In genomic region chr16:68194263-68194662, GRCh38 we compare ENCODE assay signal across 12 cellular contexts.
"Had no signal": no experiment of that assay in that cellular context is flagged by ENCODE, and none has a peak within 500 bp of the region (broad histone marks: within the 10 kb centered on the region; RNA-seq: fewer than 3 reads in every experiment).

No MANE protein-coding gene starts in this region.

- H3K9me3 Mint-ChIP-seq: activated T-cell treated with anti-CD3 and anti-CD28 coated beads, Interleukin-2, amount 50 U/mL, for 24 hours; WTC11 had no signal

- DNase-seq: activated CD4-positive, alpha-beta T cell treated with anti-CD3 and anti-CD28 coated beads, Interleukin-2, amount 50 U/mL, for 1 hour; activated T-cell treated with anti-CD3 and anti-CD28 coated beads, Interleukin-2, amount 50 U/mL, for 24 hours; esophagus squamous epithelium; foreskin fibroblast; heart left ventricle; mammary epithelial cell; stimulated activated CD4-positive, alpha-beta T cell treated with anti-CD3 and anti-CD28 coated beads, Interleukin-12 subunit alpha, Interleukin-12 subunit beta, amount 100 ng/mL, for 4 hours; stomach; thyroid gland; uterus had no signal

- H3K27me3 Mint-ChIP-seq: activated T-cell treated with anti-CD3 and anti-CD28 coated beads, Interleukin-2, amount 50 U/mL, for 24 hours had no signal

- H3K27ac Mint-ChIP-seq: activated T-cell treated with anti-CD3 and anti-CD28 coated beads, Interleukin-2, amount 50 U/mL, for 24 hours; WTC11 had no signal

- H3K4me1 ChIP-seq: esophagus squamous epithelium, heart left ventricle, stomach, thyroid gland, uterus had no signal

- ATAC-seq: heart left ventricle, WTC11 had no signal

- H3K4me1 Mint-ChIP-seq: WTC11 had no signal

- H3K27ac ChIP-seq: cardiac muscle cell, esophagus squamous epithelium, heart left ventricle, stomach, thyroid gland, uterus had no signal

- H3K9me3 ChIP-seq: esophagus squamous epithelium, heart left ventricle, stomach, thyroid gland, uterus had no signal

- H3K36me3 ChIP-seq: uterus had no signal

- H3K27me3 ChIP-seq: cardiac muscle cell, esophagus squamous epithelium, heart left ventricle, stomach, thyroid gland, uterus had no signal

- H3K4me3 ChIP-seq: cardiac muscle cell, esophagus squamous epithelium, heart left ventricle, stomach, thyroid gland, uterus had no signal

- H3K4me3 Mint-ChIP-seq: activated T-cell treated with anti-CD3 and anti-CD28 coated beads, Interleukin-2, amount 50 U/mL, for 24 hours; WTC11 had no signal
